ENCODE assay signal across 8 cellular contexts in the genomic region with DNA sequence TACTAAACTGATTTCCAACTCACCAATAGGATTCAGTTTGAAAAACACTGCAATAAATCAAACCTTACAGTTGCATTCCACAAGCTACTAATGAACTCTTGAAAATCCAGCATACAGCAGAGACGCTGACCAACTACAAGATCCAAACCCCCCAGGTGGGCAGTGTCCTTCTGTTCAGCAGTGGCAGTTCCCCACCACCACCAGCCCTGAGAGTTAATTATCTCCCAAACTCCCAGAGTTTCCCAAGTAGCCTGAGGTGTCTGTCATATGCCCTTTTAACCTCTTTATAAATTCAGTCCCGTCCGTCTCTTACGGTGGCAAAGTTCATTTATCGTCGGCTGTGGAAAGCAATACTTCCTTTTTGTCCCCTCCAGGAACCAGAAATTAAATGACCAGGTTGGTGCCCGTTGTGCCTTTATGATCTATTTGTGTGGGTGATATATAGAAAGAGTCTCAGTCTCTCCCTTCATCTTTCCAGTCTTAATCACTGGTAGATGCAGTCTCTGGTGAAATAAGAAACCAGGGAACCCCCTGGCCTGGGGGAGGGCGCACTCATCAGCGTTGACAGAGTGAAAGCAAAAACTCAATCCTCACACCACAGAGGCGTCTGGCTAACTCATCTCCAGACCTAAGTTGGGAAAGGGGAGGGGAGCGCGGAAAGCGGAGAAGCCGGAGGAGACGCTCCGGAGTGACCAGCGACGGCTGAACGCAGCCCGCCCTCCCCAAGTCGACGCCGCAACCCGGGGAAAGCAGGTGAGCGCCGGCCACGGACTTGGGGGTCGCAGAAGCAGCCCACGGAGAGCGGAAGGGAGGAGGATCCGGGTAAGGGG. TPM values are rescaled to one million over a fixed set of nuclear protein-coding genes. Genes with fewer than 3 reads are reported as not detected.
A peak's percentile ranks its signal among the peaks of the same experiment; 100 is the strongest.
DNase-seq lines count a peak whose midpoint lies in the region; ATAC-seq, FAIRE-seq and TF ChIP-seq lines count a peak whose summit lies in the region.

No MANE protein-coding gene starts in this region.

- intact Hi-C loops in kidney (cut with DNase I): no loop called here

- H3K36me3 ChIP-seq in DND-41 (ENCODE audit: insufficient read depth, low read length) (0 out of 2 replicates have a peak, but pooled peaks cover 4% of the 10 kb centered on the region), kidney (ENCODE audit: control insufficient read depth in 1 of 2, insufficient read depth in 2 of 2, low read length in 2 of 2) (no peaks in the 10 kb centered on the region)

- peak overlapping the region; percentile 79 for H2AFZ ChIP-seq in DND-41 (ENCODE audit: low read depth, low read length)

- H3K79me2 ChIP-seq in DND-41 (ENCODE audit: insufficient read depth, low read length): peaks cover 62% of the 10 kb centered on the region

- H3K4me3 ChIP-seq in DND-41 (ENCODE audit: low read depth in 1 of 2, low read length in 2 of 2): peak overlapping the region; percentile 46 to 76; a peak in 3 of 4 replicates
- H3K4me3 ChIP-seq in WI38 (ENCODE audit: low read depth, low read length): peak overlapping the region; percentile 77
- peak overlapping the region; percentile 56 to 70 for H3K4me3 ChIP-seq in kidney (ENCODE audit: low read length in 2 of 2)

- ATAC-seq in DND-41 (ENCODE audit: insufficient read depth, low read depth): peak; percentile 64
- peak; percentile 32 for ATAC-seq in GM21528 (IDR thresholded peaks at IDR 0.05; ENCODE audit: low FRiP score, unreplicated experiment)

- H3K9ac ChIP-seq in DND-41 (ENCODE audit: low read depth, low read length): peak overlapping the region; percentile 64
- H3K9ac ChIP-seq in kidney (ENCODE audit: low read length in 2 of 2): peak overlapping the region; percentile 49 to 64

- H3K4me1 ChIP-seq in DND-41 (ENCODE audit: insufficient read depth, low read length) (peaks cover 55% of the 10 kb centered on the region), kidney (ENCODE audit: control insufficient read depth in 1 of 2, insufficient read depth in 1 of 2, low read depth in 1 of 2, low read length in 2 of 2) (peaks cover 15 to 17% of the 10 kb centered on the region in 2 donors)

- TF ChIP-seq CTCF in DND-41 (IDR thresholded peaks at IDR 0.05; ENCODE audit: borderline replicate concordance, extremely low read depth, low read length, poor library complexity, severe bottlenecking) (no peak), WI38 (IDR thresholded peaks at IDR 0.05; ENCODE audit: low read depth, low read length) (no peak), kidney (IDR thresholded peaks at IDR 0.05; ENCODE audit: borderline replicate concordance, extremely low read depth, insufficient read depth) (no peak)

- peaks cover 54% of the 10 kb centered on the region; the same call in 1 of the 2 replicates for H4K20me1 ChIP-seq in DND-41 (ENCODE audit: insufficient read depth, low read length)

- in situ Hi-C loops in KBM-7 (cut with MboI; ENCODE audit: low pct_unique_long_range_greater_than_20kb, low sequenced_read_pairs): no loop called here

- H3K27ac ChIP-seq in DND-41 (ENCODE audit: low read length) (peak overlapping the region; percentile 83), caudate nucleus (ENCODE audit: low read depth, low read length) (peak overlapping the region; percentile 54), kidney (ENCODE audit: low read depth in 2 of 2, low read length in 2 of 2) (peak overlapping the region; percentile 71 to 82)

- H3K9me3 ChIP-seq in DND-41 (ENCODE audit: insufficient read depth, low read length, severe bottlenecking) (no peaks in the 10 kb centered on the region), kidney (ENCODE audit: control insufficient read depth in 1 of 2, low read length in 2 of 2) (no peaks in the 10 kb centered on the region)

- no peaks in the 10 kb centered on the region for H3K27me3 ChIP-seq in DND-41 (ENCODE audit: insufficient read depth, low read length, poor library complexity)

- no peak for FAIRE-seq in kidney (lab: Jason Lieb, UNC)

- H3K4me2 ChIP-seq in DND-41 (ENCODE audit: insufficient read depth, low read length): peak overlapping the region; percentile 75

- DNase-seq in DND-41 (peak; percentile 66), KBM-7 (peak; percentile 66), caudate nucleus (lab: John Stamatoyannopoulos, UW) (peak in 9 of 61 donors; percentile 4 to 72 (median 39)), kidney (peak; percentile 85), NCI-H524 treated with DMSO at 0.1 percent for 48 hours (lab: John Stamatoyannopoulos, UW) (no peak)
- DNase-seq in stimulated activated CD4-positive, alpha-beta T cell treated with anti-CD3 and anti-CD28 coated beads, Interleukin-1b, Interleukin-23, amount 100 ng/mL, for 4 hours (ENCODE audit: low read depth in 2 of 2): peak; percentile 66 to 69

RNA-seq across cellular contexts. Expression of a gene that starts 0.7 kb away (rescaled TPM):
- total RNA-seq in kidney: 27.9 TPM
- 71.5 TPM for polyA plus RNA-seq in kidney (ENCODE audit: insufficient read depth, low read depth, low replicate concordance)

RNA-seq across cellular contexts. Expression of a gene that starts 0.8 kb away (rescaled TPM):
- 27.3 TPM for total RNA-seq in kidney
- polyA plus RNA-seq in kidney (ENCODE audit: insufficient read depth, low read depth, low replicate concordance): 18.2 TPM

RNA-seq across cellular contexts. Expression of a gene that starts 32.1 kb away (rescaled TPM):
- total RNA-seq in kidney: 2.3 TPM
- 0.39 TPM for polyA plus RNA-seq in kidney (ENCODE audit: insufficient read depth, low read depth, low replicate concordance)
